8 cellular contexts compared by ENCODE assay signal in the genomic region with DNA sequence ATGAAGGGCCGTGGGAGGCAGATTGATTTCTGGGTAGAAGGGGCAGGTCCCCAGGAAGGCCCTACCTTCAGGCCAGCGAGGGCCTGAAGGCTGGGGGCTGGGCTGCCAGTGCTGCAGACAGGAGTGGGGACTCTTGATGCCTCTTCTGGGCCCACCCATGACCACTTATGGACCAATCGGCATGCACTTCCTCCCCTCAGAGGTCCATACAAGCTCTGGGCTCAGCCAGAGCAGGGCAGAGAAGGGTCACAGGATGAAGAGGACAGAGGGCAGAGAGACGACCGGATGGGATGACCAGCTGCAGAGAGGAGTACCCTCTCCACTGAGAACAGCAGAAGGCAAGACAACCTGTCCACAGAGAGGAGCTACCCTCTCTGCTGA.
A peak's percentile ranks its signal among the peaks of the same experiment; 100 is the strongest.
DNase-seq lines count a peak whose midpoint lies in the region; ATAC-seq, FAIRE-seq and TF ChIP-seq lines count a peak whose summit lies in the region.

No MANE protein-coding gene starts in this region.

- no peak for FAIRE-seq in bronchial epithelial cell (lab: Jason Lieb, UNC)
- no peak for FAIRE-seq in H54 (lab: Jason Lieb, UNC)

- H3K36me3 ChIP-seq in BLaER1 (no peaks in the 10 kb centered on the region), bronchial epithelial cell (ENCODE audit: control insufficient read depth, insufficient read depth, low read length) (no peaks in the 10 kb centered on the region), muscle layer of duodenum (ENCODE audit: control insufficient read depth in 1 of 2, insufficient read depth in 2 of 2, low read length in 2 of 2) (no peaks in the 10 kb centered on the region)

- peaks cover 7% of the 10 kb centered on the region; the same call in 1 of the 2 replicates for H4K20me1 ChIP-seq in BLaER1

- H3K4me1 ChIP-seq in BLaER1 (peaks cover 31% of the 10 kb centered on the region), muscle layer of duodenum (ENCODE audit: control insufficient read depth in 1 of 2, insufficient read depth in 2 of 2, low read length in 2 of 2) (peaks cover 5 to 11% of the 10 kb centered on the region in 2 donors)

- no peak for TF ChIP-seq CTCF in GM20000 (IDR thresholded peaks at IDR 0.05; ENCODE audit: extremely low read depth, missing control alignments)
- no peak for TF ChIP-seq CTCF in bronchial epithelial cell (IDR thresholded peaks at IDR 0.05; ENCODE audit: insufficient read depth, low read length, severe bottlenecking)

- H3K27ac ChIP-seq in BLaER1 (no peak overlapping the region; the same call in 1 of the 2 replicates), muscle layer of duodenum (ENCODE audit: low read length) (no peak overlapping the region)

- H3K9me3 ChIP-seq in BLaER1 (peaks cover 84% of the 10 kb centered on the region), muscle layer of duodenum (ENCODE audit: control insufficient read depth in 1 of 2, low read length in 2 of 2) (peaks cover 5 to 7% of the 10 kb centered on the region in 2 donors)

- H3K27me3 ChIP-seq in BLaER1 (no peaks in the 10 kb centered on the region), bronchial epithelial cell (ENCODE audit: control insufficient read depth, insufficient read depth, low read length) (no peaks in the 10 kb centered on the region), muscle layer of duodenum (ENCODE audit: low read depth, low read length) (no peaks in the 10 kb centered on the region)

- ATAC-seq in HG03558 (IDR thresholded peaks at IDR 0.05; ENCODE audit: extremely low read depth, unreplicated experiment): peak; percentile 26

- no peak for TF ChIP-seq POLR2A in H54 (IDR thresholded peaks at IDR 0.05; ENCODE audit: low read depth, low read length)

- H3K4me3 ChIP-seq in BLaER1 (peak overlapping the region; percentile 36; the same call in 1 of the 2 replicates), bronchial epithelial cell (ENCODE audit: low read depth, low read length) (peak overlapping the region; percentile 34), muscle layer of duodenum (ENCODE audit: low read depth in 1 of 2, low read length in 2 of 2) (peak overlapping the region; percentile 54 to 74)

- peak; percentile 55 for DNase-seq in GM20000 (ENCODE audit: low spot score)
- DNase-seq in bronchial epithelial cell (ENCODE audit: low read depth): no peak
- DNase-seq in middle frontal gyrus (ENCODE audit: extremely low spot score, low spot score): no peak
- no peak for DNase-seq in H54 (ENCODE audit: insufficient read length, low spot score)
- DNase-seq in effector CD8-positive, alpha-beta T cell (lab: John Stamatoyannopoulos, UW): no peak

- H3K4me2 ChIP-seq in BLaER1: peak overlapping the region; percentile 82

- no peak overlapping the region for H3K9ac ChIP-seq in BLaER1
